ENCODE assay signal across 17 cellular contexts in genomic region chr9:14546693-14547092, GRCh38.
DNase-seq lines count a peak whose midpoint lies in the region; ATAC-seq and TF ChIP-seq lines count a peak whose summit lies in the region.
"Had no signal": no experiment of that assay in that cellular context is flagged by ENCODE, and none has a peak within 500 bp of the region (broad histone marks: within the 10 kb centered on the region; RNA-seq: fewer than 3 reads in every experiment).

No MANE protein-coding gene starts in this region.

- no peak for ATAC-seq in upper lobe of right lung

- intact Hi-C loops in upper lobe of right lung (cut with DNase I): no loop called here

- no peak overlapping the region for H3K4me3 Mint-ChIP-seq in endodermal cell
- H3K4me3 Mint-ChIP-seq: CD4-positive, alpha-beta memory T cell; HFFc6; IgD-negative memory B cell had no signal

- H3K27ac ChIP-seq in HUES6 (ENCODE audit: low read depth, low read length): peak overlapping the region; percentile 76
- no peak overlapping the region for H3K27ac ChIP-seq in endodermal cell (ENCODE audit: low read depth, low read length)
- peak overlapping the region; percentile 55 for H3K27ac ChIP-seq in iPS-20b (ENCODE audit: low read length)
- no peak overlapping the region for H3K27ac ChIP-seq in upper lobe of right lung
- H3K27ac ChIP-seq: A549, C4-2B, GM23248, HL-60 had no signal

- H3K27ac Mint-ChIP-seq in endodermal cell: peak overlapping the region; percentile 77
- H3K27ac Mint-ChIP-seq: CD4-positive, alpha-beta memory T cell; HFFc6; IgD-negative memory B cell had no signal

- H3K36me3 Mint-ChIP-seq in endodermal cell (ENCODE audit: low read depth): peaks cover 9% of the 10 kb centered on the region
- H3K36me3 Mint-ChIP-seq: CD4-positive, alpha-beta memory T cell; IgD-negative memory B cell had no signal

- peaks cover 28% of the 10 kb centered on the region for H3K4me1 ChIP-seq in HUES6 (ENCODE audit: control insufficient read depth, insufficient read depth, low read length)
- peaks cover 4% of the 10 kb centered on the region for H3K4me1 ChIP-seq in endodermal cell (ENCODE audit: control insufficient read depth, insufficient read depth, low read length)
- H3K4me1 ChIP-seq in iPS-20b (ENCODE audit: insufficient read depth, low read length): peaks cover 24% of the 10 kb centered on the region; the same call in 1 of the 2 replicates
- no peaks in the 10 kb centered on the region for H3K4me1 ChIP-seq in upper lobe of right lung
- H3K4me1 ChIP-seq: A549, BE2C had no signal

- H3K27me3 Mint-ChIP-seq in endodermal cell (ENCODE audit: insufficient read depth): no peaks in the 10 kb centered on the region
- H3K27me3 Mint-ChIP-seq: CD4-positive, alpha-beta memory T cell had no signal

- H3K36me3 ChIP-seq in HUES6 (ENCODE audit: control insufficient read depth, insufficient read depth, low read length) (no peaks in the 10 kb centered on the region), endodermal cell (ENCODE audit: control insufficient read depth, insufficient read depth, low read length) (no peaks in the 10 kb centered on the region), iPS-20b (ENCODE audit: insufficient read depth, low read depth, low read length) (no peaks in the 10 kb centered on the region), upper lobe of right lung (no peaks in the 10 kb centered on the region)
- H3K36me3 ChIP-seq: BE2C had no signal

- DNase-seq in endodermal cell (peak; percentile 51), upper lobe of right lung (no peak), DMS79 (lab: John Stamatoyannopoulos, UW) (no peak)
- no peak for DNase-seq in activated naive CD4-positive, alpha-beta T cell treated with Interleukin-2 at 50 U/mL for 16 hours
- DNase-seq: BE2C; CD4-positive, alpha-beta memory T cell; DMS79 treated with DMSO at 0.1 percent for 48 hours; EL; GM23248; HCEC 1CT; HFFc6 had no signal

- TF ChIP-seq CTCF in endodermal cell (conservative IDR thresholded peaks at IDR 0.05): no peak
- TF ChIP-seq CTCF in upper lobe of right lung (IDR thresholded peaks at IDR 0.05): no peak

- H3K9ac ChIP-seq in HUES6 (ENCODE audit: low read length) (no peak overlapping the region), endodermal cell (ENCODE audit: extremely low read depth, low read length, poor library complexity, severe bottlenecking) (no peak overlapping the region), iPS-20b (ENCODE audit: low read depth, low read length) (peak overlapping the region; percentile 54; the same call in 1 of the 2 replicates)
- H3K9ac ChIP-seq: GM23248 had no signal

- no peaks in the 10 kb centered on the region for H3K27me3 ChIP-seq in HUES6 (ENCODE audit: control insufficient read depth, insufficient read depth, low read length)
- H3K27me3 ChIP-seq in endodermal cell (ENCODE audit: control insufficient read depth, insufficient read depth, low read length, poor library complexity, severe bottlenecking): no peaks in the 10 kb centered on the region
- no peaks in the 10 kb centered on the region for H3K27me3 ChIP-seq in iPS-20b (ENCODE audit: insufficient read depth, low read length)
- H3K27me3 ChIP-seq in upper lobe of right lung: no peaks in the 10 kb centered on the region
- H3K27me3 ChIP-seq: BE2C had no signal

- H3K4me3 ChIP-seq in HUES6 (ENCODE audit: low read depth, low read length) (no peak overlapping the region), endodermal cell (ENCODE audit: low read length) (peak overlapping the region; percentile 19), iPS-20b (ENCODE audit: low read length) (no peak overlapping the region), upper lobe of right lung (no peak overlapping the region)
- H3K4me3 ChIP-seq: A549, GM23248 had no signal

- peaks cover 20% of the 10 kb centered on the region for H3K9me3 Mint-ChIP-seq in endodermal cell
- H3K9me3 Mint-ChIP-seq: HFFc6 had no signal

- peaks cover 35% of the 10 kb centered on the region for H3K4me1 Mint-ChIP-seq in endodermal cell
- H3K4me1 Mint-ChIP-seq: CD4-positive, alpha-beta memory T cell; IgD-negative memory B cell had no signal

- H3K9me3 ChIP-seq in HUES6 (ENCODE audit: control insufficient read depth, insufficient read depth, low read depth, low read length) (peaks cover 4% of the 10 kb centered on the region; the same call in 1 of the 2 replicates), endodermal cell (ENCODE audit: control insufficient read depth, low read length) (peaks cover 19% of the 10 kb centered on the region), iPS-20b (ENCODE audit: insufficient read depth, low read depth, low read length) (no peaks in the 10 kb centered on the region), upper lobe of right lung (no peaks in the 10 kb centered on the region)
- H3K9me3 ChIP-seq: A549, BE2C had no signal

- WGBS in endodermal cell (ENCODE audit: insufficient coverage in 1 of 2, insufficient read length in 1 of 2), 2 experiments: 88 to 94% methylated on average over 1 to 4 of the region's 4 CpGs

Comparison
In these comparisons a context has a peak if more than half of its experiments do, and no peak if none do; other contexts are left out.
1. H3K27ac ChIP-seq: peak in HUES6 (single experiment) and iPS-20b (single experiment); none in endodermal cell (single experiment) and upper lobe of right lung (single experiment).